In the genomic region with DNA sequence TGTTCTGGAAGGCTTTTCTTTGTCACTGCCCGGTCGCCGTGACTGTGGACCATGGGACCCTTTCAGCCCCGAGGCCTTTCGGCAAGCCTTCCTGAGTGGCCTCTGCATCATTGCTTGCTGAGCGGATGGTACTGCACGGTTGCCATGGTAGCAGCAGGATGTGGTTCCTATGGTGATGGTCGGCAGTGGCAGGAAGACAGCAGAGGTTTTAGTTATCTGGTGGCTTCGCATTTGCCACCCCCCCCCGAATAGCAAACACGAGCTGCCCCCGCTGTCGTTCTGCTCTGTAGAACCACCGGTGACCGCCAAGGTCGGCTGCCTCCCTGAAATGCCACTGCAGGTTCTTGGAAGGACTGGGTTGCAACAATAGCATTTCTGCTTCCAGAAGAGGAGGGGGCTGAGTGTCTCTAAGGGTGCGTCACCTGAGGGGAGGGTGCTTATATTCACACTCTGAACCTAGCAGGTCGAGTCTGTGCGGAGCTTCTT, we compare ENCODE assay signal across 8 cellular contexts.
A peak's percentile ranks its signal among the peaks of the same experiment; 100 is the strongest.
DNase-seq lines count a peak whose midpoint lies in the region; TF ChIP-seq lines count a peak whose summit lies in the region.

No MANE protein-coding gene starts in this region.

- H3K79me2 ChIP-seq in H9 (ENCODE audit: insufficient read depth, low read length), result peaks cover 4% of the 10 kb centered on the region; the same call in 1 of the 2 replicates

- no peaks in the 10 kb centered on the region for H4K20me1 ChIP-seq in H9 (ENCODE audit: control insufficient read depth, insufficient read depth, insufficient read length)

- no peak for TF ChIP-seq CTCF in H9 (conservative IDR thresholded peaks at IDR 0.05)
- no peak for TF ChIP-seq CTCF in chondrocyte (IDR thresholded peaks at IDR 0.05)

- no peaks in the 10 kb centered on the region for H3K23me2 ChIP-seq in H9 (ENCODE audit: insufficient read length, low read depth, low read length, poor library complexity, severe bottlenecking)

- no peak overlapping the region for H3K9ac ChIP-seq in H9 (ENCODE audit: extremely low read depth, insufficient read length, low read length)

- H3K27ac Mint-ChIP-seq in H9 (peak overlapping the region in 2 of 3 experiments; percentile 52 to 65; a peak in 4 of 7 replicates), chondrocyte (ENCODE audit: unreplicated experiment) (no peak overlapping the region)

- H3K27me3 ChIP-seq in H9 (ENCODE audit: insufficient read depth, low read length), result no peaks in the 10 kb centered on the region

- no peak overlapping the region for H2AK5ac ChIP-seq in H9 (ENCODE audit: insufficient read length, low read length)

- H2BK5ac ChIP-seq in H9 (ENCODE audit: insufficient read length, low read length), result no peak overlapping the region

- no peaks in the 10 kb centered on the region for H3K9me3 ChIP-seq in H9 (ENCODE audit: control insufficient read depth, low read depth, low read length)

- no peak overlapping the region for H2BK15ac ChIP-seq in H9 (ENCODE audit: low read depth, low read length)

- H3K36me3 Mint-ChIP-seq in H9 (ENCODE audit: insufficient read depth in 1 of 3, low read depth in 3 of 3), result peaks cover 5 to 15% (median 10%) of the 10 kb centered on the region in 3 experiments
- H3K36me3 Mint-ChIP-seq in chondrocyte (ENCODE audit: low read depth), result no peaks in the 10 kb centered on the region

- H2BK120ac ChIP-seq in H9 (ENCODE audit: low read depth, low read length, poor library complexity, severe bottlenecking), result no peak overlapping the region

- H3K4me1 Mint-ChIP-seq in H9 (peaks cover 13 to 25% of the 10 kb centered on the region in 2 experiments), chondrocyte (ENCODE audit: low read depth) (peaks cover 37% of the 10 kb centered on the region)

- H2AFZ ChIP-seq in H9 (ENCODE audit: low read length), result no peak overlapping the region

- H3T11ph ChIP-seq in H9 (ENCODE audit: low read length), result no peak overlapping the region

- H3K4me3 Mint-ChIP-seq in H9 (no peak overlapping the region), chondrocyte (ENCODE audit: unreplicated experiment) (no peak overlapping the region)

- WGBS in H9 (ENCODE audit: extremely low coverage, insufficient read length, low lambda C conversion rate), result no CpG with 5 or more reads among the region's 19 CpGs

- H3K9me3 Mint-ChIP-seq in H9 (no peaks in the 10 kb centered on the region), chondrocyte (ENCODE audit: low read depth) (no peaks in the 10 kb centered on the region)

- no peak overlapping the region for H3K4me2 ChIP-seq in H9 (ENCODE audit: insufficient read depth, insufficient read length, low read length)

- H3K4ac ChIP-seq in H9 (ENCODE audit: low read depth, low read length), result no peak overlapping the region

- no peaks in the 10 kb centered on the region for H3K27me3 Mint-ChIP-seq in H9 (ENCODE audit: low read depth)
- no peaks in the 10 kb centered on the region for H3K27me3 Mint-ChIP-seq in chondrocyte (ENCODE audit: low read depth)

- H4K8ac ChIP-seq in H9 (replicated peaks; ENCODE audit: insufficient read length, low read depth, low read length), result no peak overlapping the region

- no peak overlapping the region for H4K5ac ChIP-seq in H9 (ENCODE audit: insufficient read length, low read depth, low read length)

- peak; percentile 87 for DNase-seq in Ammon's horn (ENCODE audit: low spot score)
- no peak for DNase-seq in H9
- DNase-seq in activated CD4-positive, CD25-positive, alpha-beta regulatory T cell treated with anti-CD3 and anti-CD28 coated beads, Interleukin-2, amount 50 U/mL, for 72 hours, result peak; percentile 59
- DNase-seq in chondrocyte (ENCODE audit: low spot score), result peak; percentile 72
- peak; percentile 60 for DNase-seq in stimulated activated CD4-positive, alpha-beta T cell treated with anti-CD3 and anti-CD28 coated beads, Interleukin-4, amount 100 ng/mL, for 24 hours
- DNase-seq in amniotic stem cell (lab: John Stamatoyannopoulos, UW), result no peak
- DNase-seq in DMS79 (lab: John Stamatoyannopoulos, UW), result no peak
- DNase-seq in T1000 (lab: John Stamatoyannopoulos, UW), result no peak

- no peak overlapping the region for H4K91ac ChIP-seq in H9 (ENCODE audit: insufficient read length, low read depth, low read length)

- no peak overlapping the region for H2BK20ac ChIP-seq in H9 (ENCODE audit: low read depth, low read length, poor library complexity, severe bottlenecking)

- H3K4me1 ChIP-seq in H9 (ENCODE audit: insufficient read depth, low read length), result no peaks in the 10 kb centered on the region

- H2BK12ac ChIP-seq in H9 (ENCODE audit: insufficient read length, low read depth, low read length), result no peak overlapping the region

- H3K27ac ChIP-seq in H9 (ENCODE audit: insufficient read length, low read depth, low read length), result no peak overlapping the region

- H3K23ac ChIP-seq in H9 (ENCODE audit: insufficient read length, low read depth, low read length), result no peak overlapping the region

- no peak overlapping the region; the same call in 1 of the 2 replicates for H3K14ac ChIP-seq in H9 (ENCODE audit: insufficient read depth, low read length)

- H3K18ac ChIP-seq in H9 (ENCODE audit: insufficient read length, low read depth, low read length), result no peak overlapping the region

- H3K56ac ChIP-seq in H9 (ENCODE audit: insufficient read length, low read depth, low read length), result no peak overlapping the region

- H3K79me1 ChIP-seq in H9 (ENCODE audit: insufficient read depth, low read depth, low read length, poor library complexity, severe bottlenecking), result peaks cover 15% of the 10 kb centered on the region

Comparison
In these comparisons a context has a peak if more than half of its experiments do, and no peak if none do; other contexts are left out.
1. DNase-seq: peak in Ammon's horn (single experiment), activated CD4-positive, CD25-positive, alpha-beta regulatory T cell treated with anti-CD3 and anti-CD28 coated beads, Interleukin-2, amount 50 U/mL, for 72 hours (single experiment), chondrocyte (single experiment) and stimulated activated CD4-positive, alpha-beta T cell treated with anti-CD3 and anti-CD28 coated beads, Interleukin-4, amount 100 ng/mL, for 24 hours (single experiment); none in H9 (single experiment), amniotic stem cell (single experiment), DMS79 (single experiment) and T1000 (single experiment).